ENCODE assay signal across 8 cellular contexts in the genomic region with DNA sequence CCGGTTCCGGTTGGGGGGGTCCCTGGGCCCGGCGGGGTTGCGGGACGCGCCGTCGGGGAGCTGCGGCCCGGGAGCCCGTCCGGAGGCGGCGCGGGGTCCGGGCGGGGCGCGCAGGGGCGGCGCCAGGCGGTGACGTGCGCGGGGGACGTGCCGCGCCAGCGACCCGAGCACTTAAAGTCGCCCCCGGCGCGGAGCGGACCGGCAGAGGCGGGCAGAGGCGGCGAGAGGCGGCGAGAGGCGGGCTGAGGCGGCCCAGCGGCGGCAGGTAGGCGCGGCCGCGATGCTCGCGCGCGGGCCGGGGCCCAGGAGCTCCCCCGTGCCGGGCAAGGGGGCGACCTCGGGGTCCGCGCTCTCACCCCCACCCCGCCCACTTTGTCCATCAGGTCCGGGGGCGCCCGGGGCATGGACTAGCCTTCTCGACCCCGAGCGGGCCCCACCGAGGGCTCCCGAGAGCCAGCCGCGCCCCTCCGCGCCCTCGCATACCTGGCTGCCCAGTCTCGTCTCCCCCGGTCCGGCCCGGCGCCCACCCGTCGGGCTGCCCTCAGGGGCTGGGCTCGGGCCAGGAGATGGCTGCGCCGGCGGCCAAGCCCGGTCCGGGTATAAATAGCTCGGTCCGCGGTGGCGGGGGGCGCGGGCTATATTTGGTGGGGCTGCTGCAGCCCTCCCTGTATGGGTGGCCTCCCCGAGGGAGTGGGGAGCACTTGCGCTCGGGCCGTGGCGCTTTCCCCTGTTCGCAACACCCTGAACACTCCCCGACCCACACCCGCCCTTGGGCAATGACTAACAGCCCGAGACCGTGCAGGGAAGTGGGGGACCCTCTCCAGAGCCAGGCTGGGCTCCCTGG. TPM values are rescaled to one million over a fixed set of nuclear protein-coding genes. Genes with fewer than 3 reads are reported as not detected.
A peak's percentile ranks its signal among the peaks of the same experiment; 100 is the strongest.
DNase-seq lines count a peak whose midpoint lies in the region; TF ChIP-seq lines count a peak whose summit lies in the region.

SLC16A3 (plus strand) TSS at position 201 of the 844 bp plus-strand sequence. CDS start 6,967 bp downstream, outside the sequence.

- no peaks in the 10 kb centered on the region for H3K36me3 ChIP-seq in BLaER1
- no peaks in the 10 kb centered on the region for H3K36me3 ChIP-seq in breast epithelium

- H3K27me3 ChIP-seq in BLaER1 (peaks cover 40% of the 10 kb centered on the region; the same call in 1 of the 2 replicates), breast epithelium (peaks cover 3 to 4% of the 10 kb centered on the region in 2 donors)

- peak within 1 kb of the TSS; percentile 84 for H3K9ac ChIP-seq in BLaER1

- TF ChIP-seq CTCF in breast epithelium (IDR thresholded peaks at IDR 0.05), result no peak

- DNase-seq in GM19238 (ENCODE audit: insufficient read length, low spot score) (peak; percentile 91), HT-29 (ENCODE audit: low spot score) (peak; percentile 64), T-helper 2 cell (peak in 4 of 5 experiments; percentile 42 to 87 (median 66)), breast epithelium (ENCODE audit: low spot score in 2 of 2) (no peak), immature natural killer cell (peak; percentile 80 to 82 (median 80)), 8988T (no peak)
- DNase-seq in stimulated activated CD4-positive, alpha-beta T cell treated with anti-CD3 and anti-CD28 coated beads, Interleukin-15, amount 100 ng/mL, for 24 hours, result peak; percentile 75

- H3K36me3 Mint-ChIP-seq in immature natural killer cell, result no peaks in the 10 kb centered on the region

- H3K27ac Mint-ChIP-seq in immature natural killer cell, result peak within 1 kb of the TSS; percentile 83 to 95 (median 92)

- no peaks in the 10 kb centered on the region for H3K9me3 ChIP-seq in BLaER1
- H3K9me3 ChIP-seq in breast epithelium, result no peaks in the 10 kb centered on the region

- H3K9me3 Mint-ChIP-seq in immature natural killer cell, result no peaks in the 10 kb centered on the region

- peak within 1 kb of the TSS; percentile 90 for H3K4me3 ChIP-seq in BLaER1
- peak within 1 kb of the TSS; percentile 60 to 83 (median 61) for H3K4me3 ChIP-seq in breast epithelium

- peak within 1 kb of the TSS; percentile 85 to 90 (median 87) for H3K4me3 Mint-ChIP-seq in immature natural killer cell

- peaks cover 8 to 22% (median 9%) of the 10 kb centered on the region in 3 donors for H3K27me3 Mint-ChIP-seq in immature natural killer cell (ENCODE audit: low read depth in 3 of 3)

- TF ChIP-seq POLR2A in breast epithelium (IDR thresholded peaks at IDR 0.05), result no peak

- H3K27ac ChIP-seq in BLaER1, result peak within 1 kb of the TSS; percentile 80
- H3K27ac ChIP-seq in breast epithelium, result peak within 1 kb of the TSS; percentile 69 to 93

- peaks cover 49% of the 10 kb centered on the region for H4K20me1 ChIP-seq in BLaER1

- H3K4me1 Mint-ChIP-seq in immature natural killer cell, result peaks cover 10 to 16% of the 10 kb centered on the region in 2 donors

- H3K4me1 ChIP-seq in BLaER1 (peaks cover 70% of the 10 kb centered on the region), breast epithelium (peaks cover 12 to 13% of the 10 kb centered on the region in 2 donors)

- intact Hi-C loops in breast epithelium (cut with DNase I; ENCODE audit: low total_unique reads), result no loop called here

- H3K4me2 ChIP-seq in BLaER1, result peak within 1 kb of the TSS; percentile 99

RNA-seq across cellular contexts. Expression of gene SLC16A3, which starts in this region (rescaled TPM):
- total RNA-seq in HT-29 (2014; rRNA removed; shearing (Covaris generic)), result 132 and 156 TPM in 2 replicates
- 10 to 100 TPM; 10.2 to 22.6 (median 17.3) TPM for total RNA-seq in breast epithelium
- polyA plus RNA-seq in immature natural killer cell, result 10 to 100 TPM in 1 of 3 donors, 1 to 10 TPM in 2; 5.8 to 12.2 (median 6.8) TPM

Comparison
In these comparisons a context has a peak if more than half of its experiments do, and no peak if none do; other contexts are left out.
1. DNase-seq: peak in GM19238 (single experiment), HT-29 (single experiment), T-helper 2 cell (4 of 5), immature natural killer cell (3 of 3) and stimulated activated CD4-positive, alpha-beta T cell treated with anti-CD3 and anti-CD28 coated beads, Interleukin-15, amount 100 ng/mL, for 24 hours (single experiment); none in breast epithelium (0 of 2) and 8988T (single experiment).